21 cellular contexts compared by ENCODE assay signal in the genomic region with DNA sequence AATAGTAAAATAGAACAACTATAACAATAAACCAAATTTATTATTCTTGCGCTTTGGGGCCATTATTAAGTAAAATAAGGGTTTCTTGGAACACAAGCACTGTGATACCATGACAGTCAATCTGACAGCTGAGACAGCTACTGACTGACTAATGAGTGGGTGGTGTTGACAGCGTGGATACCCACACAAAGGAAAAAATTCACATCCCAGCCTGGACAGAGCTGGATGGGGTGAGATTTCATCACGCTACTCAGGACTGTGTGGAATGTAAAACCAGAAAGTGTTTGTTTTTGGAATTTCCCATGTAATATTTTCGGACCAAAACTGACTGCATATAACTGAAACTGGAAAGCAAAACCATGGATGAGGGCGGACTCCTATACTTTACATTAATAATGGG. TPM values are rescaled to one million over a fixed set of nuclear protein-coding genes. Genes with fewer than 3 reads are reported as not detected.
DNase-seq lines count a peak whose midpoint lies in the region; ATAC-seq and TF ChIP-seq lines count a peak whose summit lies in the region.
"Had no signal": no experiment of that assay in that cellular context is flagged by ENCODE, and none has a peak within 500 bp of the region (broad histone marks: within the 10 kb centered on the region; RNA-seq: fewer than 3 reads in every experiment).

No MANE protein-coding gene starts in this region.

- peaks cover 38% of the 10 kb centered on the region for H3K79me1 ChIP-seq in trophoblast cell (ENCODE audit: low read length)

- no peak overlapping the region for H3K4ac ChIP-seq in trophoblast cell (ENCODE audit: low read depth, low read length)

- H2BK5ac ChIP-seq in trophoblast cell (ENCODE audit: low read depth, low read length, poor library complexity): no peak overlapping the region

- H3K27me3 ChIP-seq in trophoblast cell (ENCODE audit: insufficient read depth, low read length): no peaks in the 10 kb centered on the region

- H4K91ac ChIP-seq in trophoblast cell (ENCODE audit: low read depth, low read length): peak overlapping the region; percentile 39

- no peak overlapping the region for H3K9ac ChIP-seq in trophoblast cell (ENCODE audit: low read length)

- DNase-seq in AG08395 (ENCODE audit: low spot score) (peak; percentile 43), LHCN-M2 (ENCODE audit: low read depth) (peak; percentile 68), fibroblast of gingiva (ENCODE audit: low read depth) (peak; percentile 32), trophoblast cell (peak; percentile 37 to 72), GM10266 (ENCODE audit: extremely low spot score) (no peak), 8988T (no peak), UCSD-AML1 (lab: John Stamatoyannopoulos, UW; ENCODE audit: unreplicated experiment) (no peak)
- DNase-seq: activated B cell treated with CpG ODN at 0.5 μM for 24 hours; amniotic stem cell; COR-L47; erythroblast; head of caudate nucleus; Karpas-422; NCI-H1417 treated with DMSO at 0.1 percent for 48 hours; NK-92 treated with Interleukin-12 subunit alpha and Interleukin-12 subunit beta, amount 100 ng/mL, for 24 hours; T-cell had no signal

- H2BK120ac ChIP-seq in trophoblast cell (ENCODE audit: insufficient read depth, low read length, poor library complexity): no peak overlapping the region

- peak overlapping the region; percentile 37 for H2BK12ac ChIP-seq in trophoblast cell (ENCODE audit: low read length)

- ATAC-seq in GM18511 (IDR thresholded peaks at IDR 0.05; ENCODE audit: unreplicated experiment): no peak
- ATAC-seq: activated T-helper 17 cell treated with anti-CD3 and anti-CD28 coated beads, Interleukin-2, amount 50 U/mL, for 72 hours; T-cell had no signal

- H4K12ac ChIP-seq in trophoblast cell (ENCODE audit: low read depth, low read length): no peak overlapping the region

- TF ChIP-seq CTCF in GM10266 (IDR thresholded peaks at IDR 0.05; ENCODE audit: control insufficient read depth, insufficient read depth, low read depth, missing control alignments): no peak

- H3K4me2 ChIP-seq in trophoblast cell (ENCODE audit: low read length): no peak overlapping the region

- peaks cover 21 to 32% of the 10 kb centered on the region in 2 experiments for H3K4me1 ChIP-seq in trophoblast cell (ENCODE audit: control insufficient read depth in 1 of 2, insufficient read depth in 2 of 2, low read length in 2 of 2)

- H3K14ac ChIP-seq in trophoblast cell (ENCODE audit: low read length): no peak overlapping the region

- H3K4me3 ChIP-seq in trophoblast cell (ENCODE audit: low read depth, low read length): no peak overlapping the region
- H3K4me3 ChIP-seq: mucosa of descending colon, skin epidermis had no signal

- H3K9me3 ChIP-seq in trophoblast cell (ENCODE audit: insufficient read depth, low read depth, low read length): no peaks in the 10 kb centered on the region
- H3K9me3 ChIP-seq: mucosa of descending colon had no signal

- peaks cover 8% of the 10 kb centered on the region for H3K79me2 ChIP-seq in trophoblast cell (ENCODE audit: control insufficient read depth, insufficient read depth, low read length, poor library complexity)

- no peak overlapping the region for H3K18ac ChIP-seq in trophoblast cell (ENCODE audit: low read length)

- peaks cover 11 to 12% of the 10 kb centered on the region in 2 experiments for H3K36me3 ChIP-seq in trophoblast cell (ENCODE audit: control insufficient read depth in 1 of 2, insufficient read depth in 2 of 2, low read length in 2 of 2)

- no CpG with 5 or more reads among the region's 5 CpGs for WGBS in trophoblast cell (ENCODE audit: extremely low coverage, insufficient coverage, insufficient read length)

- no peak overlapping the region for H3K23ac ChIP-seq in trophoblast cell (ENCODE audit: low read length)

- no peak overlapping the region for H4K8ac ChIP-seq in trophoblast cell (ENCODE audit: low read depth, low read length)

- peak overlapping the region; percentile 44 for H3K27ac ChIP-seq in trophoblast cell (ENCODE audit: low read depth, low read length)

- H2AFZ ChIP-seq in trophoblast cell (ENCODE audit: insufficient read depth, low read length, poor library complexity): no peak overlapping the region

- no peak overlapping the region for H2AK5ac ChIP-seq in trophoblast cell (ENCODE audit: low read length)

RNA-seq across cellular contexts. Expression of gene IGFBP7, which starts 48.8 kb away (rescaled TPM):
- 221 and 314 TPM in 2 replicates for total RNA-seq in LHCN-M2 (2014; rRNA removed)
- 564 TPM for polyA plus RNA-seq in LHCN-M2 (2012)
- polyA plus RNA-seq in trophoblast cell (2013): 821 and 869 TPM in 2 replicates
- total RNA-seq: activated B cell treated with CpG ODN at 0.5 μM for 24 hours; activated CD8-positive, alpha-beta memory T cell treated with anti-CD3 and anti-CD28 coated beads for 36 hours; activated T-helper 17 cell treated with anti-CD3 and anti-CD28 coated beads, Interleukin-2, amount 50 U/mL, for 72 hours had no signal

Comparison
In these comparisons a context has a peak if more than half of its experiments do, and no peak if none do; other contexts are left out.
1. DNase-seq: peak in AG08395 (single experiment), LHCN-M2 (single experiment), fibroblast of gingiva (single experiment) and trophoblast cell (2 of 2); none in GM10266 (single experiment), 8988T (single experiment) and UCSD-AML1 (single experiment).